In genomic region chr10:80502621-80503583, GRCh38 we compare ENCODE assay signal across 1 cellular context.
TF ChIP-seq lines count a peak whose summit lies in the region.

No MANE protein-coding gene starts in this region.

TF ChIP-seq in WTC11, 78 proteins besides CTCF, POLR2A, EP300 and RAD21 (continued from another document):
- TF ChIP-seq, protein P1, sequence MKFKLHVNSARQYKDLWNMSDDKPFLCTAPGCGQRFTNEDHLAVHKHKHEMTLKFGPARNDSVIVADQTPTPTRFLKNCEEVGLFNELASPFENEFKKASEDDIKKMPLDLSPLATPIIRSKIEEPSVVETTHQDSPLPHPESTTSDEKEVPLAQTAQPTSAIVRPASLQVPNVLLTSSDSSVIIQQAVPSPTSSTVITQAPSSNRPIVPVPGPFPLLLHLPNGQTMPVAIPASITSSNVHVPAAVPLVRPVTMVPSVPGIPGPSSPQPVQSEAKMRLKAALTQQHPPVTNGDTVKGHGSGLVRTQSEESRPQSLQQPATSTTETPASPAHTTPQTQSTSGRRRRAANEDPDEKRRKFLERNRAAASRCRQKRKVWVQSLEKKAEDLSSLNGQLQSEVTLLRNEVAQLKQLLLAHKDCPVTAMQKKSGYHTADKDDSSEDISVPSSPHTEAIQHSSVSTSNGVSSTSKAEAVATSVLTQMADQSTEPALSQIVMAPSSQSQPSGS (CRISPR knock-in tag; IDR thresholded peaks at IDR 0.05; ENCODE audit: borderline replicate concordance, low read depth), result no peak
TF ChIP-seq in WTC11: peak in this region for 0.
